In the genomic region with DNA sequence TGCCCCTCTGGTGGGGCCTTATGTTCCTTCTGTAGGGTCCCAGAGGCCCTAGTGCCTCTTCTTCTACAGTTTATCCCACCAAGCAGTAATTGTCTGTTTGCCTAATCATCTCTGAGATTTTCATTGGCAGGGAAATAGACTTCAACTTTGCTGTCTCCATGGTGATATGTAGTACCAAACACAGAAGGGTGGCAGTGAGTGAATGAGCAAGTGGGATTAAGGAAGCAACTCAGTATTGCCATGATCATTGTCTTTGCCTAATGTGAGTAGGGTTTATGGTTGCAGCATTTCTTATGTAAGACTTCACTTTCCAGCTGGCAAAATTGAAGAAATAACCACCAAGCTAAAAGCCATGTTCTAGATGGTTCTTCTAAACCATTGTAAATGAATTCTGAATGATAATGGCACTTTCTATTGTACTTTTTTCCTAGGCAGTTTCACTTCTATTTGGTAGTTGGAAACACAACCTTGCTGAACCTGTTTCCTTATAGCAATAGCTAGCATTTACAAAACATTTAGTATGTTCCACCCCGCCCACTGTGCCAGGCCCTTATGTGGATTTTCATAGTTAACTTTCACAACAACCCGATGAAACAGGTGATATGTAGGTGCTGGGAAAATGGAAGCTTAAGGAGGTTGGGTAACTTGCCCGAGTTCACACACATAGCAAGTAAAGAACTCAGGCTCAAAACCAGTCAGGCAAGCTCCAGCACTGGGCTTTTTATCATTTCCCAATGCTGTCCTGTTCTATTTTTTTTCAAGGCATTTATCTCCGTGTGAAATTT, we compare ENCODE assay signal across 17 cellular contexts. TPM values are rescaled to one million over a fixed set of nuclear protein-coding genes. Genes with fewer than 3 reads are reported as not detected.
DNase-seq lines count a peak whose midpoint lies in the region; ATAC-seq and TF ChIP-seq lines count a peak whose summit lies in the region.
"Had no signal": no experiment of that assay in that cellular context is flagged by ENCODE, and none has a peak within 500 bp of the region (broad histone marks: within the 10 kb centered on the region; RNA-seq: fewer than 3 reads in every experiment).

No MANE protein-coding gene starts in this region.

- no peak overlapping the region for H3K27ac ChIP-seq in GM23248
- H3K27ac ChIP-seq in MM.1S (ENCODE audit: low read length): no peak overlapping the region
- no peak overlapping the region for H3K27ac ChIP-seq in colonic mucosa
- H3K27ac ChIP-seq in neural cell (ENCODE audit: low read length): no peak overlapping the region
- H3K27ac ChIP-seq: BLaER1, gastrocnemius medialis, SJSA1, tibial artery had no signal

- H3K4me2 ChIP-seq in GM23248 (ENCODE audit: unreplicated experiment) (no peak overlapping the region), MM.1S (ENCODE audit: low read depth, low read length) (peak overlapping the region; percentile 21; the same call in 1 of the 2 replicates), neural cell (ENCODE audit: low read length) (no peak overlapping the region)
- H3K4me2 ChIP-seq: BLaER1 had no signal

- no peak overlapping the region for H3K4me3 Mint-ChIP-seq in stimulated activated memory B cell treated with anti-CD40 and anti-IgM and Interleukin-4, amounts not matched to agents 10 μg/mL and 1 μg/mL and 100 μg/mL, for 72 hours

- H2AFZ ChIP-seq in GM23248 (no peak overlapping the region), MM.1S (ENCODE audit: low read length) (no peak overlapping the region), neural cell (ENCODE audit: low read depth, low read length) (no peak overlapping the region)

- 63 to 81% methylated on average over 4 of the region's 4 CpGs for WGBS in GM23248 (ENCODE audit: low coverage in 1 of 2, low lambda C conversion rate in 2 of 2, missing lambda C conversion rate in 2 of 2), 2 experiments

- H3K4me3 ChIP-seq in GM23248: no peak overlapping the region
- no peak overlapping the region for H3K4me3 ChIP-seq in MM.1S (ENCODE audit: low read length)
- no peak overlapping the region for H3K4me3 ChIP-seq in colonic mucosa
- peak overlapping the region; percentile 10 for H3K4me3 ChIP-seq in neural cell (ENCODE audit: low read length)
- H3K4me3 ChIP-seq: BLaER1, gastrocnemius medialis, SJSA1, tibial artery had no signal

- intact Hi-C loops in colonic mucosa (cut with DNase I): no loop called here

- H3K9me3 Mint-ChIP-seq in stimulated activated memory B cell treated with anti-CD40 and anti-IgM and Interleukin-4, amounts not matched to agents 10 μg/mL and 1 μg/mL and 100 μg/mL, for 72 hours: no peaks in the 10 kb centered on the region

- DNase-seq in GM23248: peak; percentile 14
- no peak for DNase-seq in MM.1S
- peak; percentile 32 for DNase-seq in colonic mucosa
- DNase-seq in GM19238 (ENCODE audit: insufficient read length, low spot score): no peak
- DNase-seq in COLO668 (lab: John Stamatoyannopoulos, UW; ENCODE audit: unreplicated experiment): no peak
- no peak for DNase-seq in NCI-H345 treated with DMSO at 0.1 percent for 48 hours (lab: John Stamatoyannopoulos, UW; ENCODE audit: unreplicated experiment)
- DNase-seq: activated gamma-delta T cell, gastrocnemius medialis, NCI-H1694, NCI-H82, posterior cingulate gyrus, tibial artery had no signal

- H3K4me1 ChIP-seq in GM23248 (ENCODE audit: insufficient read depth) (no peaks in the 10 kb centered on the region), MM.1S (ENCODE audit: low read length) (0 out of 2 replicates have a peak, but pooled peaks cover 4% of the 10 kb centered on the region), colonic mucosa (peaks cover 4% of the 10 kb centered on the region)
- H3K4me1 ChIP-seq: BLaER1, gastrocnemius medialis, SJSA1 had no signal

- H3K9me3 ChIP-seq in GM23248 (ENCODE audit: low read depth) (no peaks in the 10 kb centered on the region), MM.1S (replicated peaks; ENCODE audit: insufficient read depth, low read length) (no peaks in the 10 kb centered on the region), colonic mucosa (no peaks in the 10 kb centered on the region), neural cell (ENCODE audit: low read length) (no peaks in the 10 kb centered on the region)
- H3K9me3 ChIP-seq: BLaER1, gastrocnemius medialis, SJSA1, tibial artery had no signal

- H3K4me1 Mint-ChIP-seq in stimulated activated memory B cell treated with anti-CD40 and anti-IgM and Interleukin-4, amounts not matched to agents 10 μg/mL and 1 μg/mL and 100 μg/mL, for 72 hours: no peaks in the 10 kb centered on the region

- peak; percentile 49 for TF ChIP-seq EP300 in neural cell (conservative IDR thresholded peaks at IDR 0.05; ENCODE audit: poor library complexity, severe bottlenecking)

- H3K9ac ChIP-seq in GM23248 (no peak overlapping the region), MM.1S (ENCODE audit: low read length) (no peak overlapping the region), colonic mucosa (ENCODE audit: low read depth in 2 of 2, low read length in 2 of 2) (no peak overlapping the region), neural cell (ENCODE audit: low read length) (no peak overlapping the region)
- H3K9ac ChIP-seq: BLaER1 had no signal

- no peak for ATAC-seq in stimulated activated memory B cell treated with anti-CD40 and anti-IgM and Interleukin-4, amounts not matched to agents 10 μg/mL and 1 μg/mL and 100 μg/mL, for 72 hours
- ATAC-seq: gastrocnemius medialis had no signal

- H3K9me2 ChIP-seq in GM23248 (ENCODE audit: insufficient read depth) (no peaks in the 10 kb centered on the region), MM.1S (replicated peaks; ENCODE audit: insufficient read depth, low read length) (no peaks in the 10 kb centered on the region), neural cell (ENCODE audit: insufficient read depth, low read length) (no peaks in the 10 kb centered on the region)

- H3K27me3 ChIP-seq in GM23248 (replicated peaks; ENCODE audit: insufficient read depth) (no peaks in the 10 kb centered on the region), MM.1S (replicated peaks; ENCODE audit: insufficient read depth, low read length) (no peaks in the 10 kb centered on the region), colonic mucosa (no peaks in the 10 kb centered on the region), neural cell (ENCODE audit: insufficient read depth, low read depth, low read length) (no peaks in the 10 kb centered on the region)
- H3K27me3 ChIP-seq: BLaER1, gastrocnemius medialis, tibial artery had no signal

- H3K79me2 ChIP-seq in GM23248 (ENCODE audit: insufficient read depth): no peaks in the 10 kb centered on the region
- no peaks in the 10 kb centered on the region for H3K79me2 ChIP-seq in MM.1S (ENCODE audit: low read length)
- H3K79me2 ChIP-seq in neural cell (replicated peaks; ENCODE audit: insufficient read depth, low read length): no peaks in the 10 kb centered on the region

- H3F3A ChIP-seq in GM23248 (ENCODE audit: insufficient read depth) (no peaks in the 10 kb centered on the region), MM.1S (ENCODE audit: insufficient read depth, low read length) (no peaks in the 10 kb centered on the region), neural cell (ENCODE audit: insufficient read depth, low read length, poor library complexity, severe bottlenecking) (no peaks in the 10 kb centered on the region)

- H3K27me3 Mint-ChIP-seq in stimulated activated memory B cell treated with anti-CD40 and anti-IgM and Interleukin-4, amounts not matched to agents 10 μg/mL and 1 μg/mL and 100 μg/mL, for 72 hours: no peaks in the 10 kb centered on the region

- no peak for TF ChIP-seq CTCF in MM.1S (IDR thresholded peaks at IDR 0.05; ENCODE audit: low read length)
- no peak for TF ChIP-seq CTCF in colonic mucosa (IDR thresholded peaks at IDR 0.05)
- no peak for TF ChIP-seq CTCF in neural cell (IDR thresholded peaks at IDR 0.05; ENCODE audit: poor library complexity, severe bottlenecking)

- H4K20me1 ChIP-seq in GM23248 (ENCODE audit: insufficient read depth) (no peaks in the 10 kb centered on the region), MM.1S (ENCODE audit: insufficient read depth, low read length) (no peaks in the 10 kb centered on the region), neural cell (ENCODE audit: insufficient read depth) (no peaks in the 10 kb centered on the region)
- H4K20me1 ChIP-seq: BLaER1 had no signal

- no peak overlapping the region for H3K27ac Mint-ChIP-seq in stimulated activated memory B cell treated with anti-CD40 and anti-IgM and Interleukin-4, amounts not matched to agents 10 μg/mL and 1 μg/mL and 100 μg/mL, for 72 hours

- in situ Hi-C loops in GM23248 (cut with MboI): no loop called here

- no peaks in the 10 kb centered on the region for H3K36me3 ChIP-seq in GM23248 (ENCODE audit: low read depth)
- H3K36me3 ChIP-seq in MM.1S (replicated peaks; ENCODE audit: insufficient read depth, low read length): no peaks in the 10 kb centered on the region
- no peaks in the 10 kb centered on the region for H3K36me3 ChIP-seq in colonic mucosa
- H3K36me3 ChIP-seq in neural cell (ENCODE audit: insufficient read depth, low read length): no peaks in the 10 kb centered on the region
- H3K36me3 ChIP-seq: BLaER1, gastrocnemius medialis, SJSA1, tibial artery had no signal

- TF ChIP-seq RAD21 in neural cell (conservative IDR thresholded peaks at IDR 0.05): no peak

- no peaks in the 10 kb centered on the region for H3K36me3 Mint-ChIP-seq in stimulated activated memory B cell treated with anti-CD40 and anti-IgM and Interleukin-4, amounts not matched to agents 10 μg/mL and 1 μg/mL and 100 μg/mL, for 72 hours

RNA-seq across cellular contexts. Expression of gene ZC2HC1B, which starts 32.0 kb away (rescaled TPM):
- total RNA-seq in GM23248 (2014; rRNA removed; shearing (Covaris generic)): not detected in 2 replicates
- polyA plus RNA-seq in GM23248 (2016; fragmentation: Nextera tagmentation; extraction: Ambion mirVana) (not detected in 2 replicates), neural cell (0.34 TPM in 1 of 2 replicates, not detected in the other)
- total RNA-seq in colonic mucosa: not detected
- polyA minus RNA-seq in neural cell: not detected in 2 replicates
- total RNA-seq: gastrocnemius medialis, mononuclear cell, SJSA1 had no signal

RNA-seq across cellular contexts. Expression of gene LTV1, which starts 53.1 kb away (rescaled TPM):
- 13.3 and 17.9 TPM in 2 replicates for total RNA-seq in GM23248 (2014; rRNA removed; shearing (Covaris generic))
- polyA plus RNA-seq in GM23248 (2016; fragmentation: Nextera tagmentation; extraction: Ambion mirVana): 33.6 and 35.3 TPM in 2 replicates
- 10 to 100 TPM; 11.0 to 17.4 TPM for total RNA-seq in colonic mucosa
- 25.4 and 35.5 TPM in 2 replicates for polyA plus RNA-seq in neural cell
- polyA minus RNA-seq in neural cell: 19.7 and 24.8 TPM in 2 replicates

Comparison
In these comparisons a context has a peak if more than half of its experiments do, and no peak if none do; other contexts are left out.
1. DNase-seq: peak in GM23248 (single experiment) and colonic mucosa (single experiment); none in MM.1S (single experiment), GM19238 (single experiment), COLO668 (single experiment) and NCI-H345 treated with DMSO at 0.1 percent for 48 hours (single experiment).